7 cellular contexts compared by ENCODE assay signal in the genomic region with DNA sequence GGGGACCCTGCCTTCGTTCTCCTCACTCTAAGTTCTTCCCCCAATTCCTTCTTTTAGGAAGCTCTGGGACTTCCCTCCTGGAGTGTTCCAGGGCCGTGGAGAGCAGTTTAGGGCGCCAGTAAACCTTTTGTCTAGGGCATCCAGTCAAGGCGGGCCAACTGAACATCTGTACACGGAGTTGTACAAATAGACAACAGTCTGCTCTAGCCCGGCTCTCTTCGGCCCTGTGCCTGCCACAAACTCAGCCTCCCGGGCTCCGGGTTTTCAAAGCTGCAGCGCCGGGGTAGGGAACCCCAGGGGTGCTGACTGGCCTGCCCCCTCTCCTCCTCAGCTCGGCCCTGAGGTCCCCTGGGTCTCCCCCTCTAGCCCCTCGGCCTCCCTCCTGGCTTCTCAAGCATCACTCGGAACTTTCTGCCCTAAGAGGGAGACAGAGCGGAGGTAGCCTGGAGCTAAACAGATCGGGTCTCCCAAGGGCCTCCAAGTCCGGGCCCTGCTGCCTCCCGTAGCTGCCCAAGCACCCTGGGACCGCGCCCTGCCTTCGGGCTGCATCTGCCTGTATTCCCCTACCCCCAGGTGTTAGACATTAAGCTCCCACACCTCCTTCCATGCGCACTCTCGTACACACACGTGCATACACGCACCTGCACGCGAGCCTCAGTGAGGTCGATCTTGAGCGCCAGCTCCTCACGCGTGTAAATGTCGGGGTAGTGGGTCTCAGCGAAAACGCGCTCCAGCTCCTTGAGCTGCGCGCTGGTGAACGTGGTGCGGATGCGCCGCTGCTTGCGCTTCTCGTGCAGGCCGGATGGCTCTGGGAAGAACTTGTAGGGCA. TPM values are rescaled to one million over a fixed set of nuclear protein-coding genes. Genes with fewer than 3 reads are reported as not detected.
DNase-seq lines count a peak whose midpoint lies in the region; ATAC-seq and TF ChIP-seq lines count a peak whose summit lies in the region.

No MANE protein-coding gene starts in this region.

- no peak for TF ChIP-seq CTCF in GM10248 (IDR thresholded peaks at IDR 0.05; ENCODE audit: control extremely low read depth, extremely low read depth, low read depth, missing control alignments)
- TF ChIP-seq CTCF in WERI-Rb-1 (IDR thresholded peaks at IDR 0.05; ENCODE audit: low read depth, low read length), result no peak

- H3K27me3 Mint-ChIP-seq in T-cell, result peaks cover 43 to 48% of the 10 kb centered on the region in 2 donors

- ATAC-seq in T-cell (replicated peaks in 1 of 4) (peak in 2 of 4 experiments; percentile 5 to 42), left ventricle myocardium superior (peak; percentile 5), HG02571 (IDR thresholded peaks at IDR 0.05; ENCODE audit: unreplicated experiment) (no peak), HG03460 (IDR thresholded peaks at IDR 0.05; ENCODE audit: unreplicated experiment) (no peak)

- H3K36me3 Mint-ChIP-seq in T-cell, result peaks cover 6% of the 10 kb centered on the region

- peaks cover 2% of the 10 kb centered on the region for H3K9me3 ChIP-seq in WERI-Rb-1 (ENCODE audit: severe bottlenecking)

- POLR2A ChIA-PET in GM10248 (lab: Yijun Ruan, JAX) (interaction anchor here (0.6 kb wide), 1 partner anchor 148 kb away, joined by 3 read pairs; no protein-coding TSS in a partner anchor), T-cell (lab: Charles Lee) (no interaction called here)

- H3K4me3 ChIP-seq in skeletal muscle cell (ENCODE audit: low read depth, low read length) (peak overlapping the region; percentile 36), WERI-Rb-1 (ENCODE audit: low read depth, low read length) (no peak overlapping the region)

- CTCF ChIA-PET in GM10248 (lab: Yijun Ruan, JAX), result interaction anchor here (0.8 to 1.5 kb wide), 5 partner anchors 8 to 191 kb away, joined by 3 to 11 read pairs (median 4); no protein-coding TSS in a partner anchor
- CTCF ChIA-PET in T-cell (lab: Charles Lee), result interaction anchor here (0.6 to 1.0 kb wide), 2 partner anchors 15 to 30 kb away, joined by 3 read pairs; no protein-coding TSS in a partner anchor

- H3K27me3 ChIP-seq in WERI-Rb-1 (ENCODE audit: insufficient read depth, low read depth, severe bottlenecking), result no peaks in the 10 kb centered on the region

- H3K4me3 Mint-ChIP-seq in T-cell, result peak overlapping the region; percentile 55 to 77 (median 72)

- no peak overlapping the region for H3K27ac Mint-ChIP-seq in T-cell

- H3K36me3 ChIP-seq in WERI-Rb-1, result peaks cover 34% of the 10 kb centered on the region

- peak; percentile 46 for DNase-seq in GM10248 (ENCODE audit: extremely low spot score)
- DNase-seq in T-cell, result peak in 1 of 34 experiments; percentile 22
- no peak for DNase-seq in left ventricle myocardium superior
- no peak for DNase-seq in skeletal muscle cell (ENCODE audit: low read depth)
- no peak for DNase-seq in WERI-Rb-1

- intact Hi-C loops in left ventricle myocardium superior (cut with micrococcal nuclease), result no loop called here

- H3K4me1 Mint-ChIP-seq in T-cell, result peaks cover 31 to 39% (median 36%) of the 10 kb centered on the region in 3 donors

- no peak overlapping the region for H3K27ac ChIP-seq in WERI-Rb-1

- no peaks in the 10 kb centered on the region for H3K9me3 Mint-ChIP-seq in T-cell

RNA-seq across cellular contexts. Expression of gene PHOX2A, which starts 3.3 kb away (rescaled TPM):
- total RNA-seq in T-cell (not detected), left ventricle myocardium superior (not detected)

RNA-seq across cellular contexts. Expression of gene INPPL1, which starts 16.1 kb away (rescaled TPM):
- total RNA-seq in T-cell (100 to 1,000 TPM; 112 to 162 (median 147) TPM), left ventricle myocardium superior (136 TPM)

RNA-seq across cellular contexts. Expression of gene FOLR2, which starts 24.1 kb away (rescaled TPM):
- total RNA-seq in T-cell (not detected), left ventricle myocardium superior (21.9 TPM)

RNA-seq across cellular contexts. Expression of gene FOLR1, which starts 48.7 kb away (rescaled TPM):
- total RNA-seq in T-cell, result under 1 TPM in 1 of 5 donors, not detected in 4; 0.25 TPM
- total RNA-seq in left ventricle myocardium superior, result 0.50 TPM

Comparison
In these comparisons a context has a peak if more than half of its experiments do, and no peak if none do; other contexts are left out.
1. RNA of gene FOLR2, which starts 24.1 kb away (total RNA-seq): 21.9 TPM in left ventricle myocardium superior (single experiment); not detected in T-cell; every median in the first group is over 10 times any median in the second.